Comparison of ENCODE assay signal across 16 cellular contexts in the genomic region with DNA sequence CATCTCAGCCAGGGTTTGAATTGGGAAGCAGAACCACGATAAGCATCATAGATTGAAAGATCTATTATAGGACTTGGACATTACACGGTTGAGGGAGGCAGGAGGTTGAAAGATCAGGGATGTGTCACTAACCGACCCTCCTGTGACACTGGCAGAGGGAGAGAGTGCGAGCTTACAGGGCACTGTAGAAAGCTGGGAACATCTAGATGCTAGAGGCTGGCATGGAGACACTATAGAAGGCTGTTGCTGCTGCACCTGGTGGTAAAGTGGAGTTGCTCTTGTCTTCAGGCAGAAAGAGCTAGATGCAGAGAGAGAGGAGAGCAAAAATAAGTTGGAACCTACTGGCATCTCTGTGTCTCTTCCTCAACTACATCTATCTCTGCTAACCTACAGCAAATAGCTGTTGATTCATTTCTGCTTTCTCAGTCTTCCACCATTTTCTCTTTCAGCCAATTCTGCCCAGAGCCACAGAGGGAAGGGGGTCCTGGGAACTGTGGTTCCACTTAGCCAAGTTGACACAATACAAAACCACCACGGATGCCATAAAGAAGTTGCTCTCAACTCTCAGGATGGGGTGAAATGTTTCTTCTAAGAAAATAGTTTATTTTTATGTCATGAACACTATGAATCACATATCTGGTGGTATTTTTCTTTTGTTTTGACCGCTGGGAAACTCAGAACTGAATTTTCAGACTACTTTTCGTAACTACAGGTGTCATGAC.
DNase-seq lines count a peak whose midpoint lies in the region; ATAC-seq and TF ChIP-seq lines count a peak whose summit lies in the region.
"Had no signal": no experiment of that assay in that cellular context is flagged by ENCODE, and none has a peak within 500 bp of the region (broad histone marks: within the 10 kb centered on the region; RNA-seq: fewer than 3 reads in every experiment).

No MANE protein-coding gene starts in this region.

- peaks cover 16 to 27% of the 10 kb centered on the region in 2 donors for H3K27me3 Mint-ChIP-seq in natural killer cell treated with Interleukin-12 subunit alpha and Interleukin-12 subunit beta and Interleukin-15 and Interleukin-18, amount 100 ng/mL, for 72 hours
- H3K27me3 Mint-ChIP-seq in natural killer cell (ENCODE audit: low read depth in 2 of 2): peaks cover 7 to 37% of the 10 kb centered on the region in 2 donors
- H3K27me3 Mint-ChIP-seq in stimulated activated memory B cell treated with anti-CD40 and anti-IgM and Interleukin-4, amounts not matched to agents 10 μg/mL and 1 μg/mL and 100 μg/mL, for 72 hours: peaks cover 10% of the 10 kb centered on the region

- TF ChIP-seq CTCF in natural killer cell (IDR thresholded peaks at IDR 0.05) (no peak), HCT116 (IDR thresholded peaks at IDR 0.05 in 2 of 3, conservative IDR thresholded peaks at IDR 0.05 in 1 of 3; ENCODE audit: borderline replicate concordance in 1 of 3, insufficient read depth in 1 of 3, low read depth in 2 of 3, low read length in 2 of 3) (no peak), PC-3 (conservative IDR thresholded peaks at IDR 0.05; ENCODE audit: low read depth, low read length) (0 out of 2 replicates have a peak, but pooled peaks have one; percentile 12)

- ATAC-seq in natural killer cell treated with Interleukin-12 subunit alpha and Interleukin-12 subunit beta and Interleukin-15 and Interleukin-18, amount 100 ng/mL, for 72 hours: peak; percentile 69 to 88
- no peak for ATAC-seq in natural killer cell
- no peak for ATAC-seq in HCT116
- ATAC-seq in PC-3: no peak; the same call in 1 of the 2 replicates
- peak; percentile 20 for ATAC-seq in stimulated activated memory B cell treated with anti-CD40 and anti-IgM and Interleukin-4, amounts not matched to agents 10 μg/mL and 1 μg/mL and 100 μg/mL, for 72 hours
- ATAC-seq in GM21367 (IDR thresholded peaks at IDR 0.05; ENCODE audit: unreplicated experiment): no peak
- ATAC-seq: pancreas had no signal

- BruUV-seq in HCT116 (replicated peaks; lab: Mats Ljungman, UMichigan) (no TSS peak), PC-3 (replicated peaks; lab: Mats Ljungman, UMichigan) (no TSS peak)

- no peaks in the 10 kb centered on the region for H3F3A ChIP-seq in PC-3 (ENCODE audit: low read length, unreplicated experiment)

- H3K9me2 ChIP-seq in HCT116 (ENCODE audit: insufficient read depth) (no peaks in the 10 kb centered on the region), PC-3 (replicated peaks; ENCODE audit: low read length) (no peaks in the 10 kb centered on the region)

- H3K9ac ChIP-seq in HCT116 (ENCODE audit: low read length): no peak overlapping the region
- no peak overlapping the region for H3K9ac ChIP-seq in PC-3 (ENCODE audit: low read length)

- POLR2A ChIA-PET in HCT116 (lab: Charles Lee): interaction anchor here (1.1 kb wide), 1 partner anchor 13 kb away, joined by 3 read pairs; no protein-coding TSS in a partner anchor
- POLR2A ChIA-PET in PC-3 (lab: Charles Lee; ENCODE audit: unreplicated experiment): no interaction called here

- TF ChIP-seq RAD21 in HCT116 (IDR thresholded peaks at IDR 0.05; ENCODE audit: low read depth): no peak

- H3K4me3 Mint-ChIP-seq in natural killer cell treated with Interleukin-12 subunit alpha and Interleukin-12 subunit beta and Interleukin-15 and Interleukin-18, amount 100 ng/mL, for 72 hours: peak overlapping the region; percentile 46
- no peak overlapping the region for H3K4me3 Mint-ChIP-seq in natural killer cell
- no peak overlapping the region for H3K4me3 Mint-ChIP-seq in stimulated activated memory B cell treated with anti-CD40 and anti-IgM and Interleukin-4, amounts not matched to agents 10 μg/mL and 1 μg/mL and 100 μg/mL, for 72 hours

- no peaks in the 10 kb centered on the region for H3K79me2 ChIP-seq in HCT116 (ENCODE audit: insufficient read depth, low read length)
- no peaks in the 10 kb centered on the region for H3K79me2 ChIP-seq in PC-3 (ENCODE audit: low read length)

- no peaks in the 10 kb centered on the region for H3K36me3 ChIP-seq in HCT116 (ENCODE audit: control insufficient read depth in 1 of 2, insufficient read depth in 2 of 2, low read length in 2 of 2)
- H3K36me3 ChIP-seq in PC-3 (ENCODE audit: low read depth, low read length): no peaks in the 10 kb centered on the region
- H3K36me3 ChIP-seq: pancreas, stomach, WERI-Rb-1 had no signal

- H3K4me1 ChIP-seq in HCT116 (ENCODE audit: control insufficient read depth in 1 of 2, insufficient read depth in 2 of 2, low read length in 2 of 2) (no peaks in the 10 kb centered on the region), PC-3 (ENCODE audit: insufficient read depth, low read length) (no peaks in the 10 kb centered on the region)
- H3K4me1 ChIP-seq: pancreas had no signal

- DNase-seq in natural killer cell treated with Interleukin-12 subunit alpha and Interleukin-12 subunit beta and Interleukin-15 and Interleukin-18, amount 100 ng/mL, for 72 hours (ENCODE audit: low spot score): no peak
- DNase-seq in natural killer cell: no peak
- no peak for DNase-seq in HCT116 (ENCODE audit: low read depth, low spot score)
- DNase-seq in PC-3: no peak
- no peak for DNase-seq in NCI-H82 (lab: John Stamatoyannopoulos, UW)
- DNase-seq in NK-92 treated with Interleukin-12 subunit alpha and Interleukin-12 subunit beta, amount 100 ng/mL, for 24 hours (lab: John Stamatoyannopoulos, UW): no peak
- DNase-seq: activated naive CD4-positive, alpha-beta T cell treated with Interleukin-2 at 50 U/mL for 16 hours; mesenchymal stem cell; NCI-H446 treated with DMSO at 0.1 percent for 48 hours; pancreas; Right ventricle myocardium superior; stomach; WERI-Rb-1 had no signal

- H4K20me1 ChIP-seq in HCT116 (ENCODE audit: insufficient read depth) (no peaks in the 10 kb centered on the region), PC-3 (ENCODE audit: low read length) (no peaks in the 10 kb centered on the region)

- H3K9me3 ChIP-seq in HCT116 (ENCODE audit: control insufficient read depth in 1 of 2, insufficient read depth in 1 of 2, low read depth in 1 of 2, low read length in 2 of 2) (no peaks in the 10 kb centered on the region), PC-3 (ENCODE audit: low read length) (no peaks in the 10 kb centered on the region)
- H3K9me3 ChIP-seq: pancreas, stomach had no signal

- H3K27ac Mint-ChIP-seq in natural killer cell treated with Interleukin-12 subunit alpha and Interleukin-12 subunit beta and Interleukin-15 and Interleukin-18, amount 100 ng/mL, for 72 hours: peak overlapping the region in 1 of 2 donors; percentile 27
- H3K27ac Mint-ChIP-seq in natural killer cell: no peak overlapping the region
- H3K27ac Mint-ChIP-seq in stimulated activated memory B cell treated with anti-CD40 and anti-IgM and Interleukin-4, amounts not matched to agents 10 μg/mL and 1 μg/mL and 100 μg/mL, for 72 hours: no peak overlapping the region

- CTCF ChIA-PET in HCT116 (lab: Charles Lee): interaction anchor here (1.1 kb wide), 1 partner anchor 22 kb away, joined by 3 read pairs; no protein-coding TSS in a partner anchor
- CTCF ChIA-PET in PC-3 (lab: Charles Lee): interaction anchor here (0.6 to 0.7 kb wide), 5 partner anchors 9 to 155 kb away, joined by 3 to 5 read pairs (median 4); no protein-coding TSS in a partner anchor

- H3K4me2 ChIP-seq in HCT116 (ENCODE audit: low read length): no peak overlapping the region
- H3K4me2 ChIP-seq in PC-3 (ENCODE audit: low read length): no peak overlapping the region

- H3K9me3 Mint-ChIP-seq in natural killer cell treated with Interleukin-12 subunit alpha and Interleukin-12 subunit beta and Interleukin-15 and Interleukin-18, amount 100 ng/mL, for 72 hours: no peaks in the 10 kb centered on the region
- H3K9me3 Mint-ChIP-seq in natural killer cell: no peaks in the 10 kb centered on the region
- H3K9me3 Mint-ChIP-seq in stimulated activated memory B cell treated with anti-CD40 and anti-IgM and Interleukin-4, amounts not matched to agents 10 μg/mL and 1 μg/mL and 100 μg/mL, for 72 hours: no peaks in the 10 kb centered on the region

- no peaks in the 10 kb centered on the region for H3K36me3 Mint-ChIP-seq in natural killer cell treated with Interleukin-12 subunit alpha and Interleukin-12 subunit beta and Interleukin-15 and Interleukin-18, amount 100 ng/mL, for 72 hours
- no peaks in the 10 kb centered on the region for H3K36me3 Mint-ChIP-seq in natural killer cell
- H3K36me3 Mint-ChIP-seq in stimulated activated memory B cell treated with anti-CD40 and anti-IgM and Interleukin-4, amounts not matched to agents 10 μg/mL and 1 μg/mL and 100 μg/mL, for 72 hours: no peaks in the 10 kb centered on the region

- H3K27me3 ChIP-seq in HCT116 (ENCODE audit: insufficient read depth, low read length) (no peaks in the 10 kb centered on the region), PC-3 (ENCODE audit: low read length) (no peaks in the 10 kb centered on the region)
- H3K27me3 ChIP-seq: pancreas, stomach had no signal

- H3K4me3 ChIP-seq in HCT116 (replicated peaks in 1 of 2; ENCODE audit: low read depth in 1 of 2, low read length in 2 of 2) (no peak overlapping the region), PC-3 (ENCODE audit: low read length) (no peak overlapping the region)
- H3K4me3 ChIP-seq: coronary artery, pancreas, stomach had no signal

- peak overlapping the region; percentile 16 for H2AFZ ChIP-seq in HCT116 (ENCODE audit: low read depth, low read length, poor library complexity, severe bottlenecking)
- H2AFZ ChIP-seq in PC-3 (ENCODE audit: low read length): no peak overlapping the region

- H3K27ac ChIP-seq in HCT116 (ENCODE audit: low read depth, low read length) (no peak overlapping the region), PC-3 (ENCODE audit: low read length) (no peak overlapping the region)
- H3K27ac ChIP-seq: coronary artery, pancreas, stomach, WERI-Rb-1 had no signal

- TF ChIP-seq POLR2A in HCT116 (IDR thresholded peaks at IDR 0.05; ENCODE audit: borderline replicate concordance, extremely low read depth, insufficient read depth, insufficient read length): no peak

- peaks cover 0 to 20% of the 10 kb centered on the region in 2 donors for H3K4me1 Mint-ChIP-seq in natural killer cell treated with Interleukin-12 subunit alpha and Interleukin-12 subunit beta and Interleukin-15 and Interleukin-18, amount 100 ng/mL, for 72 hours (ENCODE audit: low read depth in 2 of 2)
- H3K4me1 Mint-ChIP-seq in natural killer cell: no peaks in the 10 kb centered on the region
- H3K4me1 Mint-ChIP-seq in stimulated activated memory B cell treated with anti-CD40 and anti-IgM and Interleukin-4, amounts not matched to agents 10 μg/mL and 1 μg/mL and 100 μg/mL, for 72 hours: no peaks in the 10 kb centered on the region

- intact Hi-C loops in natural killer cell (cut with micrococcal nuclease) (no loop called here), HCT116 (cut with micrococcal nuclease) (no loop called here), PC-3 (cut with micrococcal nuclease) (no loop called here)

- RAD21 ChIA-PET in HCT116 (lab: Charles Lee; ENCODE audit: low non-redundant PET in 1 of 2, low total read pairs in 2 of 2, uncharacterized antibody in 2 of 2, unreplicated experiment in 2 of 2): no interaction called here

TF ChIP-seq in HCT116, 20 proteins besides CTCF, POLR2A, EP300 and RAD21 (continues in another document):
- TF ChIP-seq CBX3 (IDR thresholded peaks at IDR 0.05; ENCODE audit: low read depth) (no peak), SIN3A (IDR thresholded peaks at IDR 0.05; ENCODE audit: low read depth) (no peak), EZH2 (IDR thresholded peaks at IDR 0.05) (no peak), POLR2AphosphoS5 (IDR thresholded peaks at IDR 0.05; ENCODE audit: low read depth, low read length) (no peak), SP1 (IDR thresholded peaks at IDR 0.05; ENCODE audit: low read depth) (no peak)

Comparison
In these comparisons a context has a peak if more than half of its experiments do, and no peak if none do; other contexts are left out.
1. ATAC-seq: peak in natural killer cell treated with Interleukin-12 subunit alpha and Interleukin-12 subunit beta and Interleukin-15 and Interleukin-18, amount 100 ng/mL, for 72 hours (2 of 2) and stimulated activated memory B cell treated with anti-CD40 and anti-IgM and Interleukin-4, amounts not matched to agents 10 μg/mL and 1 μg/mL and 100 μg/mL, for 72 hours (single experiment); none in natural killer cell (0 of 3), HCT116 (single experiment), PC-3 (single experiment) and GM21367 (single experiment).